In the genomic region with DNA sequence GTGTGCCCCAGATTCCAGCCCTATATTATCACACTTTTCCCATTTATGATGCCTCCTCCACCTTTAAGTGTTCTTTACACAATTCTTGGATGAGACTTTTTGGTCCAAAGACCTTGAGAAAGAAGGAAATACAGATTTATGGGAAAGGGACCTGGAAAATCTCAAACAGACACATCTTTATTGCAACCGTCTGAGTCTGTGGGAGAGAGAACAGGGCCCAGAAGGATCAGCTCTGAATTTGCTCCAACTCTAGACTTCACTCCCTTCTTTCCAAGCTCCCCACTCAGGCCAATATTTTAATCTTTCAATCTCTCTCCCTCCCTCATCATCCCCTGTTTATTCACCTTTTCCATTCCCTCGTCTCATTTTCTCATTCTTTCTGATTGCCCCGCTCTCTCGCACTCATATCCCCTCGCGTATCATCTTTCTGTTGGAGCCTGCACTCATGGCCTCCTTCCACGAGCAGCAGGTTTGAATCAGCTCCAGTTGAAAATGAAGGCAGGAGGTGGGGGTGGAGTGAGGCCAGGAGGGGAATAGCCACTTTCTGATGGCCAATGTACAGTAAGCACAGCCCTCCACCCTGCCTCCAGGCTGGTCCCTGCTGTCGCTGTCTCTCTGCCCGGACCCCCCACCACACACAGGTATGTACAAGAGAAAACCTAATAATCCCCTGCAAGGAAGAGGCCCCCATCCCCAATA, we compare ENCODE assay signal across 15 cellular contexts.
A peak's percentile ranks its signal among the peaks of the same experiment; 100 is the strongest.
DNase-seq lines count a peak whose midpoint lies in the region; ATAC-seq, FAIRE-seq and TF ChIP-seq lines count a peak whose summit lies in the region.
"Had no signal": no experiment of that assay in that cellular context is flagged by ENCODE, and none has a peak within 500 bp of the region (broad histone marks: within the 10 kb centered on the region; RNA-seq: fewer than 3 reads in every experiment).

No MANE protein-coding gene starts in this region.

- peak overlapping the region; percentile 55 for H3K27ac ChIP-seq in HEK293 (ENCODE audit: extremely low read depth, low read depth, low read length)
- H3K27ac ChIP-seq in keratinocyte (ENCODE audit: control insufficient read depth, insufficient read depth, low read length): no peak overlapping the region
- peak overlapping the region; percentile 73 for H3K27ac ChIP-seq in stomach smooth muscle (ENCODE audit: low read length)
- no peak overlapping the region for H3K27ac ChIP-seq in lower lobe of right lung

- H3K4me1 ChIP-seq in HEK293 (ENCODE audit: control insufficient read depth, insufficient read depth, low read length) (peaks cover 13% of the 10 kb centered on the region; the same call in 1 of the 2 replicates), keratinocyte (ENCODE audit: control insufficient read depth, extremely low read depth, insufficient read depth, low read length) (peaks cover 23% of the 10 kb centered on the region), stomach smooth muscle (ENCODE audit: control insufficient read depth, insufficient read depth, low read length) (peaks cover 35% of the 10 kb centered on the region), lower lobe of right lung (no peaks in the 10 kb centered on the region)

- intact Hi-C loops in lower lobe of right lung (cut with DNase I): no loop called here

- peak overlapping the region; percentile 23 to 91 (median 68) for H3K27ac Mint-ChIP-seq in brain
- H3K27ac Mint-ChIP-seq: activated CD4-positive, alpha-beta memory T cell treated with anti-CD3 and anti-CD28 coated beads, Interleukin-2, amount 10 ng/mL, durations not matched to agents 7 days and 5 days; IgD-negative memory B cell had no signal

- FAIRE-seq in keratinocyte (lab: Jason Lieb, UNC): no peak
- FAIRE-seq: TTC549 had no signal

- H3K4me2 ChIP-seq in keratinocyte (ENCODE audit: control insufficient read depth, extremely low read depth, insufficient read depth, low read depth, low read length): peak overlapping the region; percentile 63

- dilution Hi-C loops in keratinocyte (cut with MboI; ENCODE audit: extremely low pct_ligation_motif_present, low sequenced_read_pairs): no loop called here

- CTCF ChIA-PET in HEK293 (lab: Yijun Ruan, JAX): interaction anchor here (0.9 to 1.7 kb wide), 4 partner anchors 13 to 140 kb away, joined by 3 to 4 read pairs (median 4); no protein-coding TSS in a partner anchor
- CTCF ChIA-PET in HEK293T (lab: Yijun Ruan, JAX): interaction anchor here (0.6 to 2.4 kb wide), 2 partner anchors 12 to 21 kb away, joined by 3 to 6 read pairs; no protein-coding TSS in a partner anchor

- H3K9ac ChIP-seq in keratinocyte (ENCODE audit: control insufficient read depth, extremely low read depth, insufficient read depth, low read length) (no peak overlapping the region), stomach smooth muscle (ENCODE audit: low read length in 2 of 2) (peak overlapping the region in 1 of 2 donors; percentile 45)

- H3K79me2 ChIP-seq in keratinocyte (ENCODE audit: control insufficient read depth, insufficient read depth, low read length): no peaks in the 10 kb centered on the region

- H4K20me1 ChIP-seq in keratinocyte (ENCODE audit: control insufficient read depth, extremely low read depth, insufficient read depth, low read length): no peaks in the 10 kb centered on the region

- no peak for TF ChIP-seq CTCF in HEK293 (tag by site-specific recombination; IDR thresholded peaks at IDR 0.05)
- TF ChIP-seq CTCF in brain (conservative IDR thresholded peaks at IDR 0.05): no peak
- TF ChIP-seq CTCF in keratinocyte (optimal IDR thresholded peaks at IDR 0.05 in 1 of 3, IDR thresholded peaks at IDR 0.05 in 1 of 3, conservative IDR thresholded peaks at IDR 0.05 in 1 of 3; ENCODE audit: extremely low read depth in 1 of 3, insufficient read depth in 2 of 3, low read length in 3 of 3): no peak
- TF ChIP-seq CTCF in lower lobe of right lung (IDR thresholded peaks at IDR 0.05): no peak

- H3K4me1 Mint-ChIP-seq in brain: peaks cover 54% of the 10 kb centered on the region
- H3K4me1 Mint-ChIP-seq: activated CD4-positive, alpha-beta memory T cell treated with anti-CD3 and anti-CD28 coated beads, Interleukin-2, amount 10 ng/mL, durations not matched to agents 7 days and 5 days had no signal

- no peak for ATAC-seq in lower lobe of right lung

- H3K4me3 Mint-ChIP-seq in brain: peak overlapping the region in 2 of 5 experiments; percentile 23 to 51
- H3K4me3 Mint-ChIP-seq: activated CD4-positive, alpha-beta memory T cell treated with anti-CD3 and anti-CD28 coated beads, Interleukin-2, amount 10 ng/mL, durations not matched to agents 7 days and 5 days; IgD-negative memory B cell had no signal

- DNase-seq in keratinocyte (ENCODE audit: low read depth, low spot score): no peak
- no peak for DNase-seq in GF-D8 (lab: John Stamatoyannopoulos, UW)
- no peak for DNase-seq in HEK293T (ENCODE audit: extremely low spot score)
- no peak for DNase-seq in lower lobe of right lung
- DNase-seq in NCI-H2029 (lab: John Stamatoyannopoulos, UW): no peak
- DNase-seq: activated CD4-positive, alpha-beta memory T cell treated with anti-CD3 and anti-CD28 coated beads, Interleukin-2, amount 10 ng/mL, durations not matched to agents 7 days and 5 days; activated gamma-delta T cell; AML-193; left cardiac atrium; SHP77 treated with DMSO at 0.1 percent for 48 hours had no signal

- H3K27me3 ChIP-seq in keratinocyte (ENCODE audit: control insufficient read depth, extremely low read depth, insufficient read depth, low read length) (no peaks in the 10 kb centered on the region), stomach smooth muscle (ENCODE audit: control insufficient read depth in 1 of 2, insufficient read depth in 2 of 2, low read length in 2 of 2) (no peaks in the 10 kb centered on the region), lower lobe of right lung (ENCODE audit: low read depth) (no peaks in the 10 kb centered on the region)

- H3K4me3 ChIP-seq in HEK293 (ENCODE audit: low read depth, low read length) (no peak overlapping the region), keratinocyte (ENCODE audit: control insufficient read depth in 2 of 3, extremely low read depth in 1 of 3, insufficient read depth in 2 of 3, low read depth in 1 of 3, low read length in 3 of 3) (no peak overlapping the region), stomach smooth muscle (ENCODE audit: low read length in 2 of 2) (peak overlapping the region; percentile 29 to 50), lower lobe of right lung (no peak overlapping the region)

- H3K27me3 Mint-ChIP-seq in brain: no peaks in the 10 kb centered on the region

- no peaks in the 10 kb centered on the region for H3K36me3 ChIP-seq in HEK293 (ENCODE audit: control insufficient read depth in 2 of 2, insufficient read depth in 1 of 2, low read length in 2 of 2)
- H3K36me3 ChIP-seq in keratinocyte (ENCODE audit: control insufficient read depth in 2 of 2, extremely low read depth in 1 of 2, insufficient read depth in 2 of 2, low read length in 2 of 2): no peaks in the 10 kb centered on the region
- no peaks in the 10 kb centered on the region for H3K36me3 ChIP-seq in stomach smooth muscle (ENCODE audit: control insufficient read depth in 2 of 2, insufficient read depth in 2 of 2, low read length in 2 of 2)
- H3K36me3 ChIP-seq in lower lobe of right lung: no peaks in the 10 kb centered on the region

- H2AFZ ChIP-seq in keratinocyte (ENCODE audit: control insufficient read depth, low read length): peak overlapping the region; percentile 35

- POLR2A ChIA-PET in HEK293 (lab: Yijun Ruan, JAX): no interaction called here
- POLR2A ChIA-PET in HEK293T (lab: Yijun Ruan, JAX): interaction anchor here (2.5 kb wide), 1 partner anchor 63 kb away, joined by 10 read pairs; the partner anchor contains the start of gene BOC

- no peaks in the 10 kb centered on the region for H3K9me3 ChIP-seq in HEK293 (ENCODE audit: control insufficient read depth, insufficient read depth, low read depth, low read length)
- no peaks in the 10 kb centered on the region for H3K9me3 ChIP-seq in keratinocyte (ENCODE audit: control insufficient read depth, low read depth, low read length)
- H3K9me3 ChIP-seq in stomach smooth muscle (ENCODE audit: control insufficient read depth in 2 of 2, low read length in 2 of 2): no peaks in the 10 kb centered on the region
- no peaks in the 10 kb centered on the region for H3K9me3 ChIP-seq in lower lobe of right lung

- H3K9me3 Mint-ChIP-seq in brain: peaks cover 0 to 2% (median 0%) of the 10 kb centered on the region in 5 experiments
- H3K9me3 Mint-ChIP-seq: activated CD4-positive, alpha-beta memory T cell treated with anti-CD3 and anti-CD28 coated beads, Interleukin-2, amount 10 ng/mL, durations not matched to agents 7 days and 5 days had no signal

- no peaks in the 10 kb centered on the region for H3K36me3 Mint-ChIP-seq in brain
- H3K36me3 Mint-ChIP-seq: IgD-negative memory B cell had no signal

- no peaks in the 10 kb centered on the region for H3K9me1 ChIP-seq in keratinocyte (ENCODE audit: control insufficient read depth, extremely low read depth, insufficient read depth, low read length)

TF ChIP-seq in HEK293, 187 proteins besides CTCF, POLR2A, EP300 and RAD21 (continues in another document):
- no peak for TF ChIP-seq ZNF138 (tag by site-specific recombination; IDR thresholded peaks at IDR 0.05; ENCODE audit: borderline replicate concordance)
- TF ChIP-seq, protein P1, sequence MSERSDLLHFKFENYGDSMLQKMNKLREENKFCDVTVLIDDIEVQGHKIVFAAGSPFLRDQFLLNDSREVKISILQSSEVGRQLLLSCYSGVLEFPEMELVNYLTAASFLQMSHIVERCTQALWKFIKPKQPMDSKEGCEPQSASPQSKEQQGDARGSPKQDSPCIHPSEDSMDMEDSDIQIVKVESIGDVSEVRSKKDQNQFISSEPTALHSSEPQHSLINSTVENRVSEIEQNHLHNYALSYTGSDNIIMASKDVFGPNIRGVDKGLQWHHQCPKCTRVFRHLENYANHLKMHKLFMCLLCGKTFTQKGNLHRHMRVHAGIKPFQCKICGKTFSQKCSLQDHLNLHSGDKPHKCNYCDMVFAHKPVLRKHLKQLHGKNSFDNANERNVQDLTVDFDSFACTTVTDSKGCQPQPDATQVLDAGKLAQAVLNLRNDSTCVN (tag by site-specific recombination; optimal IDR thresholded peaks at IDR 0.05): no peak

TF ChIP-seq in HEK293T, 16 proteins besides CTCF, POLR2A, EP300 and RAD21:
- TF ChIP-seq ZNF384 (IDR thresholded peaks at IDR 0.05) (no peak), ELF4 (IDR thresholded peaks at IDR 0.05) (no peak), NFRKB (IDR thresholded peaks at IDR 0.05) (no peak), HDGF (IDR thresholded peaks at IDR 0.05; ENCODE audit: borderline replicate concordance) (no peak), CTBP1 (IDR thresholded peaks at IDR 0.05; ENCODE audit: borderline replicate concordance) (no peak), TARDBP (IDR thresholded peaks at IDR 0.05) (no peak)

Comparison
In these comparisons a context has a peak if more than half of its experiments do, and no peak if none do; other contexts are left out.
1. H3K27ac ChIP-seq: peak in HEK293 (single experiment) and stomach smooth muscle (single experiment); none in keratinocyte (single experiment) and lower lobe of right lung (single experiment).
2. H3K4me3 ChIP-seq: peak in stomach smooth muscle (2 of 2); none in HEK293 (single experiment), keratinocyte (0 of 3) and lower lobe of right lung (single experiment).